8 cellular contexts compared by ENCODE assay signal in genomic region chr13:23375007-23375971, GRCh38. TPM values are rescaled to one million over a fixed set of nuclear protein-coding genes. Genes with fewer than 3 reads are reported as not detected.
DNase-seq lines count a peak whose midpoint lies in the region; ATAC-seq, FAIRE-seq and TF ChIP-seq lines count a peak whose summit lies in the region.

No MANE protein-coding gene starts in this region.

- H3K27ac Mint-ChIP-seq in astrocyte (ENCODE audit: unreplicated experiment) = no peak overlapping the region

- peak overlapping the region; percentile 89 for H3K4me2 ChIP-seq in astrocyte (ENCODE audit: low read length)
- peak overlapping the region; percentile 89 for H3K4me2 ChIP-seq in hepatocyte

- H3K9me2 ChIP-seq in hepatocyte (replicated peaks; ENCODE audit: insufficient read depth) = no peaks in the 10 kb centered on the region

- H3K4me1 ChIP-seq in astrocyte (ENCODE audit: insufficient read depth, low read length) = peaks cover 60% of the 10 kb centered on the region
- peaks cover 11% of the 10 kb centered on the region for H3K4me1 ChIP-seq in hepatocyte (ENCODE audit: insufficient read depth)

- peak overlapping the region; percentile 90 for H3K9ac ChIP-seq in astrocyte (ENCODE audit: low read length)

- TF ChIP-seq CTCF in astrocyte (IDR thresholded peaks at IDR 0.05; ENCODE audit: insufficient read depth, low read depth, low read length) (no peak), hepatocyte (IDR thresholded peaks at IDR 0.05; ENCODE audit: poor library complexity) (peak; percentile 21)

- peak overlapping the region; percentile 89 for H3K4me3 Mint-ChIP-seq in astrocyte (ENCODE audit: unreplicated experiment)

- no peaks in the 10 kb centered on the region for H3K9me3 Mint-ChIP-seq in astrocyte (ENCODE audit: unreplicated experiment)

- no peak for FAIRE-seq in astrocyte (lab: Jason Lieb, UNC)

- H3K4me3 ChIP-seq in astrocyte (ENCODE audit: insufficient read depth, low read depth, low read length) = peak overlapping the region; percentile 70
- peak overlapping the region; percentile 80 for H3K4me3 ChIP-seq in hepatocyte

- H3K27me3 ChIP-seq in astrocyte (ENCODE audit: insufficient read depth, low read length) (no peaks in the 10 kb centered on the region), hepatocyte (no peaks in the 10 kb centered on the region)

- H3K79me2 ChIP-seq in astrocyte (ENCODE audit: insufficient read depth, low read length) (peaks cover 65% of the 10 kb centered on the region), hepatocyte (peaks cover 26% of the 10 kb centered on the region)

- H3K36me3 ChIP-seq in astrocyte (ENCODE audit: insufficient read depth, low read length) (peaks cover 8% of the 10 kb centered on the region), hepatocyte (replicated peaks; ENCODE audit: insufficient read depth, low read depth) (no peaks in the 10 kb centered on the region)

- peak overlapping the region; percentile 41 for H2AFZ ChIP-seq in astrocyte (ENCODE audit: low read depth, low read length)
- H2AFZ ChIP-seq in hepatocyte = peak overlapping the region; percentile 79

- 10% methylated on average over 14 of the region's 116 CpGs for WGBS in hepatocyte (ENCODE audit: low lambda C conversion rate, missing lambda C conversion rate)

- peaks cover 37% of the 10 kb centered on the region for H4K20me1 ChIP-seq in astrocyte (ENCODE audit: insufficient read depth, low read length)
- H4K20me1 ChIP-seq in hepatocyte (ENCODE audit: insufficient read depth, poor library complexity, severe bottlenecking) = no peaks in the 10 kb centered on the region

- DNase-seq in NCI-H1694 treated with DMSO at 0.1 percent for 48 hours (lab: John Stamatoyannopoulos, UW) (peak; percentile 68), T-helper 2 cell (peak; percentile 91 to 98 (median 97)), astrocyte (ENCODE audit: low read depth) (peak; percentile 77), hepatocyte (ENCODE audit: low spot score) (peak; percentile 96), renal cortical epithelial cell (ENCODE audit: low read depth) (peak; percentile 72), DMS79 treated with DMSO at 0.1 percent for 48 hours (lab: John Stamatoyannopoulos, UW) (no peak)

- H3K36me3 Mint-ChIP-seq in astrocyte (ENCODE audit: low read depth, unreplicated experiment) = peaks cover 6% of the 10 kb centered on the region

- H3K27me3 Mint-ChIP-seq in astrocyte (ENCODE audit: low read depth, unreplicated experiment) = no peaks in the 10 kb centered on the region

- no peaks in the 10 kb centered on the region for H3K9me3 ChIP-seq in astrocyte (ENCODE audit: insufficient read depth, low read depth, low read length)
- no peaks in the 10 kb centered on the region for H3K9me3 ChIP-seq in hepatocyte (ENCODE audit: low read depth)

- H3K27ac ChIP-seq in astrocyte (ENCODE audit: low read depth, low read length) = peak overlapping the region; percentile 84
- peak overlapping the region; percentile 83 for H3K27ac ChIP-seq in hepatocyte

- H3K4me1 Mint-ChIP-seq in astrocyte (ENCODE audit: low read depth, unreplicated experiment) = peaks cover 32% of the 10 kb centered on the region

- ATAC-seq in GM18498 (IDR thresholded peaks at IDR 0.05; ENCODE audit: unreplicated experiment) (peak; percentile 86), HG02884 (IDR thresholded peaks at IDR 0.05; ENCODE audit: unreplicated experiment) (peak; percentile 82)

RNA-seq across cellular contexts. Expression of gene SACS, which starts 58.2 kb away (rescaled TPM):
- 78.8 and 79.4 TPM in 2 replicates for total RNA-seq in astrocyte
- 28.8 and 29.9 TPM in 2 replicates for total RNA-seq in hepatocyte
- polyA plus RNA-seq in hepatocyte = 1.8 and 3.2 TPM in 2 replicates
- 91.2 and 160 TPM in 2 replicates for total RNA-seq in renal cortical epithelial cell
